ENCODE assay signal across 15 cellular contexts in the genomic region with DNA sequence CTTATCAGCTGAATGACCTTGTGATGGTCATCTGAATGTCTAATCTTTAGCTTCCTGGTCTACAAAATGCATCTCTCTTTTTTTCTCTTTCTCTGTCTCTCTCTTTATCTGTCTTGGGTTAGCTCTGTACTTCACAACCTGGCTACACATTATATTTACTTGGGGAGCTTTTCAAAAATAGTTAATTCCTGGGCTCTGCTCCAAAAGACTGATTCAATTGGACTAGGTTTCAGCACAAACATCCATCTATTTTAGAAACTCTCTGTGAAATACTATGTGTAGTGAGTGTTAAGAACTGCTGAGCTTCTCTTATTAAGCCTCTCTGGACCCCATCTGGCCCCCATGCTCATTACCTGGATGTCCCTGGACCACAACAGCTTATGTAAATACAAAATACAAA. TPM values are rescaled to one million over a fixed set of nuclear protein-coding genes. Genes with fewer than 3 reads are reported as not detected.
DNase-seq lines count a peak whose midpoint lies in the region; ATAC-seq and TF ChIP-seq lines count a peak whose summit lies in the region.
"Had no signal": no experiment of that assay in that cellular context is flagged by ENCODE, and none has a peak within 500 bp of the region (broad histone marks: within the 10 kb centered on the region; RNA-seq: fewer than 3 reads in every experiment).

No MANE protein-coding gene starts in this region.

- DNase-seq in Right ventricle myocardium superior (no peak), cardiac septum (ENCODE audit: low spot score) (no peak), left ventricle myocardium superior (no peak), thoracic aorta (ENCODE audit: low spot score) (no peak), SIG-M5 (lab: John Stamatoyannopoulos, UW) (no peak), substantia nigra (lab: John Stamatoyannopoulos, UW) (no peak)
- DNase-seq in activated CD4-positive, alpha-beta T cell treated with anti-CD3 and anti-CD28 coated beads, Interleukin-2, amount 10 ng/mL, durations not matched to agents 7 days and 5 days: no peak
- DNase-seq: activated effector memory CD4-positive, alpha-beta T cell treated with Interleukin-2 at 50 U/mL for 16 hours; lower lobe of right lung; small intestine; stimulated activated naive CD4-positive, alpha-beta T cell had no signal

- peaks cover 12 to 39% of the 10 kb centered on the region in 2 donors for H3K4me1 ChIP-seq in thoracic aorta (ENCODE audit: control insufficient read depth in 1 of 2, low read depth in 2 of 2)
- H3K4me1 ChIP-seq: lower lobe of right lung had no signal

- no peaks in the 10 kb centered on the region for H3K36me3 ChIP-seq in thoracic aorta
- H3K36me3 ChIP-seq: cardiac muscle cell, lower lobe of right lung had no signal

- no peaks in the 10 kb centered on the region for H3K9me3 Mint-ChIP-seq in brain
- no peaks in the 10 kb centered on the region for H3K9me3 Mint-ChIP-seq in activated CD4-positive, alpha-beta T cell treated with anti-CD3 and anti-CD28 coated beads, Interleukin-2, amount 10 ng/mL, durations not matched to agents 7 days and 5 days

- TF ChIP-seq CTCF in brain (conservative IDR thresholded peaks at IDR 0.05) (no peak), thoracic aorta (IDR thresholded peaks at IDR 0.05) (no peak)

- H3K4me3 ChIP-seq in thoracic aorta: peak overlapping the region; percentile 8
- H3K4me3 ChIP-seq: cardiac muscle cell, lower lobe of right lung had no signal

- peak; percentile 60 for ATAC-seq in Right ventricle myocardium superior (ENCODE audit: poor library complexity)
- peak; percentile 69 for ATAC-seq in left ventricle myocardium superior
- ATAC-seq in thoracic aorta (ENCODE audit: insufficient number of reproducible peaks, low FRiP score, low read depth): no peak
- ATAC-seq: lower lobe of right lung had no signal

- H3K4me1 Mint-ChIP-seq in brain: peaks cover 22% of the 10 kb centered on the region
- H3K4me1 Mint-ChIP-seq in activated CD4-positive, alpha-beta T cell treated with anti-CD3 and anti-CD28 coated beads, Interleukin-2, amount 10 ng/mL, durations not matched to agents 7 days and 5 days: peaks cover 5% of the 10 kb centered on the region

- CTCF ChIA-PET in activated CD4-positive, alpha-beta T cell treated with anti-CD3 and anti-CD28 coated beads, Interleukin-2, amount 10 ng/mL, durations not matched to agents 7 days and 5 days (lab: Charles Lee): interaction anchor here (3.1 to 3.3 kb wide), 2 partner anchors 12 to 14 kb away, joined by 10 to 14 read pairs; a partner anchor contains a TSS

- POLR2A ChIA-PET in activated CD4-positive, alpha-beta T cell treated with anti-CD3 and anti-CD28 coated beads, Interleukin-2, amount 10 ng/mL, durations not matched to agents 7 days and 5 days (lab: Charles Lee): no interaction called here

- peaks cover 18% of the 10 kb centered on the region for H3K27me3 Mint-ChIP-seq in brain
- H3K27me3 Mint-ChIP-seq in activated CD4-positive, alpha-beta T cell treated with anti-CD3 and anti-CD28 coated beads, Interleukin-2, amount 10 ng/mL, durations not matched to agents 7 days and 5 days: peaks cover 32% of the 10 kb centered on the region

- intact Hi-C loops in Right ventricle myocardium superior (cut with DNase I): no loop called here
- intact Hi-C loops in cardiac septum (cut with DNase I): no loop called here
- intact Hi-C loops in left ventricle myocardium superior (cut with micrococcal nuclease): no loop called here

- no peaks in the 10 kb centered on the region for H3K9me3 ChIP-seq in thoracic aorta
- H3K9me3 ChIP-seq: lower lobe of right lung had no signal

- no peaks in the 10 kb centered on the region for H3K36me3 Mint-ChIP-seq in brain
- no peaks in the 10 kb centered on the region for H3K36me3 Mint-ChIP-seq in activated CD4-positive, alpha-beta T cell treated with anti-CD3 and anti-CD28 coated beads, Interleukin-2, amount 10 ng/mL, durations not matched to agents 7 days and 5 days (ENCODE audit: low read depth)

- peak overlapping the region; percentile 56 to 63 for H3K27ac ChIP-seq in thoracic aorta
- H3K27ac ChIP-seq in substantia nigra (ENCODE audit: low read depth, low read length, poor library complexity, severe bottlenecking): no peak overlapping the region
- H3K27ac ChIP-seq: cardiac muscle cell, lower lobe of right lung, VCaP had no signal

- peak overlapping the region in 3 of 5 experiments; percentile 45 to 89 (median 74) for H3K27ac Mint-ChIP-seq in brain
- H3K27ac Mint-ChIP-seq in activated CD4-positive, alpha-beta T cell treated with anti-CD3 and anti-CD28 coated beads, Interleukin-2, amount 10 ng/mL, durations not matched to agents 7 days and 5 days: no peak overlapping the region
- H3K27ac Mint-ChIP-seq: IgD-negative memory B cell had no signal

- H3K27me3 ChIP-seq in thoracic aorta (replicated peaks; ENCODE audit: insufficient read depth): no peaks in the 10 kb centered on the region
- H3K27me3 ChIP-seq: cardiac muscle cell had no signal

- peak overlapping the region in 3 of 5 experiments; percentile 23 to 59 (median 27) for H3K4me3 Mint-ChIP-seq in brain
- H3K4me3 Mint-ChIP-seq in activated CD4-positive, alpha-beta T cell treated with anti-CD3 and anti-CD28 coated beads, Interleukin-2, amount 10 ng/mL, durations not matched to agents 7 days and 5 days: no peak overlapping the region
- H3K4me3 Mint-ChIP-seq: IgD-negative memory B cell had no signal

RNA-seq across cellular contexts. Expression of a gene that starts 14.6 kb away (rescaled TPM):
- total RNA-seq in Right ventricle myocardium superior (15.8 TPM), cardiac septum (23.6 TPM), left ventricle myocardium superior (19.0 TPM), thoracic aorta (10 to 100 TPM; 25.9 to 53.1 TPM)
- 6.2 TPM for polyA plus RNA-seq in brain (ENCODE audit: insufficient read depth, low read depth, low replicate concordance)
- total RNA-seq in activated CD4-positive, alpha-beta T cell treated with anti-CD3 and anti-CD28 coated beads, Interleukin-2, amount 10 ng/mL, durations not matched to agents 7 days and 5 days: 10 to 100 TPM; 37.7 to 43.1 TPM
